Comparison of ENCODE assay signal across 18 cellular contexts in the genomic region with DNA sequence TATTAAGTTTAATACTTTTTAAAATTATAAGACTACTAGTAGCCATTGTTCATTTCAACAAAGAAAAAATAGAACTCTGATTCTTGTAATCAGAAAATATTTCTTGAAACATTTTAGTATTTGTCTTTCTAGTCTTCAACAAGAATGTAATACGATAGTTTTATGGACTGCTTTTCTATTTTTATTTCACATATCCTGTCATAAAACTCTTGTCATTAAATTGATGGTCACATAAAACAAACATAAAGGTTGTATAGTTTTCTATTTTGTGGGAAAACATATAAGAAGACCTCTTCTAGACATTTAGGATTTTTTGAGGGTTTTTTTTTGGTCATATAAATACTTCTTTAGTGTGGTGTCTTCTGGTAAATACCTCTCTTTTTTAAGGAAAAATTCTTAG.
"Had no signal": no experiment of that assay in that cellular context is flagged by ENCODE, and none has a peak within 500 bp of the region (broad histone marks: within the 10 kb centered on the region; RNA-seq: fewer than 3 reads in every experiment).

No MANE protein-coding gene starts in this region.

- FAIRE-seq: astrocyte, RCC 7860 had no signal

- H3K9me3 ChIP-seq: SJSA1 had no signal

- ATAC-seq: activated T-cell treated with anti-CD3 and anti-CD28 coated beads, Interleukin-2, amount 50 U/mL, for 4 hours had no signal

- H3K27me3 ChIP-seq: SJSA1 had no signal

- H3K27ac ChIP-seq: SJSA1 had no signal

- H3K4me3 ChIP-seq: SJSA1 had no signal

- DNase-seq: activated CD4-positive, alpha-beta memory T cell treated with anti-CD3 and anti-CD28 coated beads for 36 hours; activated CD4-positive, alpha-beta T cell treated with anti-CD3 and anti-CD28 coated beads, Interleukin-2, amount 10 ng/mL, durations not matched to agents 7 days and 5 days; activated CD4-positive, CD25-positive, alpha-beta regulatory T cell; activated CD8-positive, alpha-beta memory T cell treated with anti-CD3 and anti-CD28 coated beads for 24 hours; activated gamma-delta T cell; activated naive CD4-positive, alpha-beta T cell treated with anti-CD3 and anti-CD28 coated beads for 36 hours; activated T-cell treated with anti-CD3 and anti-CD28 coated beads, Interleukin-2, amount 50 U/mL, for 4 hours; amygdala; NCI-H1092; NCI-H1417; NCI-H1694; NCI-H2081; NCI-H524; SHP77; T-helper 9 cell had no signal
